In the genomic region with DNA sequence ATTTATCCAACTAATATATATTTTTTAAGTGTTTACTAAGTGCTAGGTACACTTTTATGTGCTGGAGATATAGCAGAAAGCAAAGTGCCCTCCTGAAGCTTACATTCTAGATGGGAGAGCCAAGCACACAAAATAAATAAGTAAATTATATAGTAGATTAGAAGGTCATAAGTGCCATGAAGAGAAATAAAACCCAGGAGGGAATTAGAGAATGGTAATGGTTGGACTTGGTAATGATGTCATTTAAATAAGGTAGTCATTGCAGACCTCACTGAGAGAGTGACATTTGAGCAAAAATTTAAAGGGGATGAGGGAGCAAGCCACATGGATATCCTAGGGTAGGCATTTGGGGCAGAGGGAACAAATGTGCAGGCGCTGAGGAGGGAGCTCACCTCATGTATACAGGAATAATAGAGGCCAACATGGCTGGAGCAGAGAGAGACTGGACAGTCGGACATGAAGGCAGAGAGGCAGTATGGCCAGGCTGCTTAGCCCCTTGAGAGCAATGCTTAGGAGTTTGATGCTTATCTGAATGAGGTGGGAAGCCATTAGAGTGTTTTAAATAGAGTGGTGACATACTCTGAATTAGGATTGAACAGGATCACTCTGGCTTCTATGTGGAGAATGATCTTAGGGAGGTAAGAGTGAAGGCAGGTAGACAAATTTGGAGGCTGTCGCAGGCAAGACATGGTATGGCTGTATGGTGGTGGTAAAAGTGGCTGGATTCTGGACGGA, we compare ENCODE assay signal across 1 cellular context.
TF ChIP-seq lines count a peak whose summit lies in the region.

No MANE protein-coding gene starts in this region.

TF ChIP-seq in HCT116, 20 proteins besides CTCF, POLR2A, EP300 and RAD21:
- TF ChIP-seq SIN3A (IDR thresholded peaks at IDR 0.05; ENCODE audit: low read depth) (no peak), ZFX (IDR thresholded peaks at IDR 0.05) (no peak), SP1 (IDR thresholded peaks at IDR 0.05; ENCODE audit: low read depth) (no peak), CEBPB (IDR thresholded peaks at IDR 0.05; ENCODE audit: low read depth) (no peak), EGR1 (IDR thresholded peaks at IDR 0.05; ENCODE audit: low read depth) (no peak), EZH2phosphoT487 (IDR thresholded peaks at IDR 0.05; ENCODE audit: borderline replicate concordance) (no peak), SRF (IDR thresholded peaks at IDR 0.05; ENCODE audit: low read depth) (no peak), JUND (IDR thresholded peaks at IDR 0.05) (no peak), ZNF274 (IDR thresholded peaks at IDR 0.05; ENCODE audit: low read depth, low read length) (no peak), CBX3 (IDR thresholded peaks at IDR 0.05; ENCODE audit: low read depth) (no peak), ELF1 (IDR thresholded peaks at IDR 0.05; ENCODE audit: borderline replicate concordance, low read depth) (no peak), YY1 (IDR thresholded peaks at IDR 0.05; ENCODE audit: extremely low read depth, insufficient replicate concordance, low read depth, low read length) (no peak), POLR2AphosphoS5 (IDR thresholded peaks at IDR 0.05; ENCODE audit: low read depth, low read length) (no peak), FOSL1 (IDR thresholded peaks at IDR 0.05; ENCODE audit: low read depth) (no peak), TCF7L2 (IDR thresholded peaks at IDR 0.05; ENCODE audit: borderline replicate concordance, extremely low read depth, insufficient read depth, insufficient read length) (no peak)
- TF ChIP-seq, protein P1, sequence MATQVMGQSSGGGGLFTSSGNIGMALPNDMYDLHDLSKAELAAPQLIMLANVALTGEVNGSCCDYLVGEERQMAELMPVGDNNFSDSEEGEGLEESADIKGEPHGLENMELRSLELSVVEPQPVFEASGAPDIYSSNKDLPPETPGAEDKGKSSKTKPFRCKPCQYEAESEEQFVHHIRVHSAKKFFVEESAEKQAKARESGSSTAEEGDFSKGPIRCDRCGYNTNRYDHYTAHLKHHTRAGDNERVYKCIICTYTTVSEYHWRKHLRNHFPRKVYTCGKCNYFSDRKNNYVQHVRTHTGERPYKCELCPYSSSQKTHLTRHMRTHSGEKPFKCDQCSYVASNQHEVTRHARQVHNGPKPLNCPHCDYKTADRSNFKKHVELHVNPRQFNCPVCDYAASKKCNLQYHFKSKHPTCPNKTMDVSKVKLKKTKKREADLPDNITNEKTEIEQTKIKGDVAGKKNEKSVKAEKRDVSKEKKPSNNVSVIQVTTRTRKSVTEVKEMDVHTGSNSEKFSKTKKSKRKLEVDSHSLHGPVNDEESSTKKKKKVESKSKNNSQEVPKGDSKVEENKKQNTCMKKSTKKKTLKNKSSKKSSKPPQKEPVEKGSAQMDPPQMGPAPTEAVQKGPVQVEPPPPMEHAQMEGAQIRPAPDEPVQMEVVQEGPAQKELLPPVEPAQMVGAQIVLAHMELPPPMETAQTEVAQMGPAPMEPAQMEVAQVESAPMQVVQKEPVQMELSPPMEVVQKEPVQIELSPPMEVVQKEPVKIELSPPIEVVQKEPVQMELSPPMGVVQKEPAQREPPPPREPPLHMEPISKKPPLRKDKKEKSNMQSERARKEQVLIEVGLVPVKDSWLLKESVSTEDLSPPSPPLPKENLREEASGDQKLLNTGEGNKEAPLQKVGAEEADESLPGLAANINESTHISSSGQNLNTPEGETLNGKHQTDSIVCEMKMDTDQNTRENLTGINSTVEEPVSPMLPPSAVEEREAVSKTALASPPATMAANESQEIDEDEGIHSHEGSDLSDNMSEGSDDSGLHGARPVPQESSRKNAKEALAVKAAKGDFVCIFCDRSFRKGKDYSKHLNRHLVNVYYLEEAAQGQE (IDR thresholded peaks at IDR 0.05; ENCODE audit: low read depth): no peak
- TF ChIP-seq, protein P2, sequence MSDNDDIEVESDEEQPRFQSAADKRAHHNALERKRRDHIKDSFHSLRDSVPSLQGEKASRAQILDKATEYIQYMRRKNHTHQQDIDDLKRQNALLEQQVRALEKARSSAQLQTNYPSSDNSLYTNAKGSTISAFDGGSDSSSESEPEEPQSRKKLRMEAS (IDR thresholded peaks at IDR 0.05): no peak
- TF ChIP-seq, protein P3, sequence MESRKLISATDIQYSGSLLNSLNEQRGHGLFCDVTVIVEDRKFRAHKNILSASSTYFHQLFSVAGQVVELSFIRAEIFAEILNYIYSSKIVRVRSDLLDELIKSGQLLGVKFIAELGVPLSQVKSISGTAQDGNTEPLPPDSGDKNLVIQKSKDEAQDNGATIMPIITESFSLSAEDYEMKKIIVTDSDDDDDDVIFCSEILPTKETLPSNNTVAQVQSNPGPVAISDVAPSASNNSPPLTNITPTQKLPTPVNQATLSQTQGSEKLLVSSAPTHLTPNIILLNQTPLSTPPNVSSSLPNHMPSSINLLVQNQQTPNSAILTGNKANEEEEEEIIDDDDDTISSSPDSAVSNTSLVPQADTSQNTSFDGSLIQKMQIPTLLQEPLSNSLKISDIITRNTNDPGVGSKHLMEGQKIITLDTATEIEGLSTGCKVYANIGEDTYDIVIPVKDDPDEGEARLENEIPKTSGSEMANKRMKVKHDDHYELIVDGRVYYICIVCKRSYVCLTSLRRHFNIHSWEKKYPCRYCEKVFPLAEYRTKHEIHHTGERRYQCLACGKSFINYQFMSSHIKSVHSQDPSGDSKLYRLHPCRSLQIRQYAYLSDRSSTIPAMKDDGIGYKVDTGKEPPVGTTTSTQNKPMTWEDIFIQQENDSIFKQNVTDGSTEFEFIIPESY (IDR thresholded peaks at IDR 0.05; ENCODE audit: extremely low read depth, insufficient replicate concordance, low read length): no peak
TF ChIP-seq in HCT116: peak in this region for 0.
